ENCODE assay signal across 23 cellular contexts in the genomic region with DNA sequence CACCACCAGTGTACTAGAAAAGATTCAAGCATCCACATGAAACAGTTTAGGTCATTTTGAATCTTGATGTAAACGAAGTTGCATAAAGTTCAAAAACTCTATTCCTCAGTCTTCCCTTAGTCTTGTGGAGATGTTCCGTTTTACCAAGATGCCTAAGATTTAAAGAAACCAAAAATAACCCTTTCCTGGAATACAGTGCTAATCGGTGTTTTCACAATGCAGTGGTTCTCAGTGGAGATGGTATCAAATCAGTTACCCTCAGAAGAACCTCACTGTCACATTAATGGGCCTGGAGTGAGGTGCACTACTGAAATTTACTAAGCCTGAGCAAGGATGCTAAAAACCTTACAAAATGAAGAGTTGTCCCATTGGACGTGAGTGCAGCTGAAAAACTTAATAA. TPM values are rescaled to one million over a fixed set of nuclear protein-coding genes. Genes with fewer than 3 reads are reported as not detected.
DNase-seq lines count a peak whose midpoint lies in the region; ATAC-seq and TF ChIP-seq lines count a peak whose summit lies in the region.
"Had no signal": no experiment of that assay in that cellular context is flagged by ENCODE, and none has a peak within 500 bp of the region (broad histone marks: within the 10 kb centered on the region; RNA-seq: fewer than 3 reads in every experiment).

No MANE protein-coding gene starts in this region.

- H3K27me3 Mint-ChIP-seq in activated CD4-positive, alpha-beta T cell treated with anti-CD3 and anti-CD28 coated beads, Interleukin-2, amount 10 ng/mL, durations not matched to agents 7 days and 5 days: no peaks in the 10 kb centered on the region
- H3K27me3 Mint-ChIP-seq in Calu3 (ENCODE audit: unreplicated experiment): no peaks in the 10 kb centered on the region
- H3K27me3 Mint-ChIP-seq in activated CD4-positive, alpha-beta memory T cell treated with anti-CD3 and anti-CD28 coated beads, Interleukin-2, amount 10 ng/mL, durations not matched to agents 7 days and 5 days: no peaks in the 10 kb centered on the region
- no peaks in the 10 kb centered on the region for H3K27me3 Mint-ChIP-seq in natural killer cell treated with Interleukin-12 subunit alpha and Interleukin-12 subunit beta and Interleukin-15 and Interleukin-18, amount 100 ng/mL, for 72 hours
- H3K27me3 Mint-ChIP-seq: activated naive CD8-positive, alpha-beta T cell treated with anti-CD3 and anti-CD28 coated beads, Interleukin-2, amount 10 ng/mL, durations not matched to agents 7 days and 5 days had no signal

- H3K27ac Mint-ChIP-seq in activated CD4-positive, alpha-beta T cell treated with anti-CD3 and anti-CD28 coated beads, Interleukin-2, amount 10 ng/mL, durations not matched to agents 7 days and 5 days: peak overlapping the region; percentile 63
- peak overlapping the region; percentile 30 for H3K27ac Mint-ChIP-seq in Calu3 (ENCODE audit: unreplicated experiment)
- peak overlapping the region; percentile 4 for H3K27ac Mint-ChIP-seq in activated CD4-positive, alpha-beta memory T cell treated with anti-CD3 and anti-CD28 coated beads, Interleukin-2, amount 10 ng/mL, durations not matched to agents 7 days and 5 days
- peak overlapping the region in 1 of 2 donors; percentile 25 for H3K27ac Mint-ChIP-seq in natural killer cell treated with Interleukin-12 subunit alpha and Interleukin-12 subunit beta and Interleukin-15 and Interleukin-18, amount 100 ng/mL, for 72 hours
- H3K27ac Mint-ChIP-seq: nephron had no signal

- no peaks in the 10 kb centered on the region for H3K9me3 Mint-ChIP-seq in activated CD4-positive, alpha-beta T cell treated with anti-CD3 and anti-CD28 coated beads, Interleukin-2, amount 10 ng/mL, durations not matched to agents 7 days and 5 days
- no peaks in the 10 kb centered on the region for H3K9me3 Mint-ChIP-seq in Calu3 (ENCODE audit: low read depth, unreplicated experiment)
- H3K9me3 Mint-ChIP-seq in activated CD4-positive, alpha-beta memory T cell treated with anti-CD3 and anti-CD28 coated beads, Interleukin-2, amount 10 ng/mL, durations not matched to agents 7 days and 5 days: no peaks in the 10 kb centered on the region
- no peaks in the 10 kb centered on the region for H3K9me3 Mint-ChIP-seq in natural killer cell treated with Interleukin-12 subunit alpha and Interleukin-12 subunit beta and Interleukin-15 and Interleukin-18, amount 100 ng/mL, for 72 hours
- H3K9me3 Mint-ChIP-seq: activated naive CD8-positive, alpha-beta T cell treated with anti-CD3 and anti-CD28 coated beads, Interleukin-2, amount 10 ng/mL, durations not matched to agents 7 days and 5 days; nephron; T-helper 1 cell treated with Interleukin-12 subunit alpha and Interleukin-12 subunit beta and Interleukin-4 antibody, amounts not matched to agents 30 μg/mL and 1 μg/mL, for 36 hours had no signal

- no peak overlapping the region for H3K27ac ChIP-seq in thyroid gland
- H3K27ac ChIP-seq: ovary, right atrium auricular region, transverse colon had no signal

- TF ChIP-seq POLR2A in thyroid gland (IDR thresholded peaks at IDR 0.05): no peak

- H3K9me3 ChIP-seq in thyroid gland: no peaks in the 10 kb centered on the region
- H3K9me3 ChIP-seq: ovary, right atrium auricular region, transverse colon had no signal

- ATAC-seq in natural killer cell treated with Interleukin-12 subunit alpha and Interleukin-12 subunit beta and Interleukin-15 and Interleukin-18, amount 100 ng/mL, for 72 hours: no peak

- no peaks in the 10 kb centered on the region for H3K27me3 ChIP-seq in thyroid gland
- H3K27me3 ChIP-seq: ovary, right atrium auricular region, transverse colon had no signal

- H3K36me3 Mint-ChIP-seq in activated CD4-positive, alpha-beta T cell treated with anti-CD3 and anti-CD28 coated beads, Interleukin-2, amount 10 ng/mL, durations not matched to agents 7 days and 5 days (ENCODE audit: low read depth): peaks cover 65% of the 10 kb centered on the region
- peaks cover 78% of the 10 kb centered on the region for H3K36me3 Mint-ChIP-seq in Calu3 (ENCODE audit: insufficient read depth, unreplicated experiment)
- H3K36me3 Mint-ChIP-seq in activated CD4-positive, alpha-beta memory T cell treated with anti-CD3 and anti-CD28 coated beads, Interleukin-2, amount 10 ng/mL, durations not matched to agents 7 days and 5 days (ENCODE audit: low read depth): peaks cover 63% of the 10 kb centered on the region
- H3K36me3 Mint-ChIP-seq in natural killer cell treated with Interleukin-12 subunit alpha and Interleukin-12 subunit beta and Interleukin-15 and Interleukin-18, amount 100 ng/mL, for 72 hours: peaks cover 32% of the 10 kb centered on the region

- CTCF ChIA-PET in activated CD4-positive, alpha-beta T cell treated with anti-CD3 and anti-CD28 coated beads, Interleukin-2, amount 10 ng/mL, durations not matched to agents 7 days and 5 days (lab: Charles Lee): no interaction called here
- CTCF ChIA-PET in Calu3 (lab: Charles Lee): no interaction called here
- CTCF ChIA-PET in activated CD4-positive, alpha-beta memory T cell treated with anti-CD3 and anti-CD28 coated beads, Interleukin-2, amount 10 ng/mL, durations not matched to agents 7 days and 5 days (lab: Charles Lee): no interaction called here

- H3K4me3 Mint-ChIP-seq in activated CD4-positive, alpha-beta T cell treated with anti-CD3 and anti-CD28 coated beads, Interleukin-2, amount 10 ng/mL, durations not matched to agents 7 days and 5 days: no peak overlapping the region
- no peak overlapping the region for H3K4me3 Mint-ChIP-seq in Calu3 (ENCODE audit: low read depth, unreplicated experiment)
- no peak overlapping the region for H3K4me3 Mint-ChIP-seq in activated CD4-positive, alpha-beta memory T cell treated with anti-CD3 and anti-CD28 coated beads, Interleukin-2, amount 10 ng/mL, durations not matched to agents 7 days and 5 days
- peak overlapping the region; percentile 8 for H3K4me3 Mint-ChIP-seq in natural killer cell treated with Interleukin-12 subunit alpha and Interleukin-12 subunit beta and Interleukin-15 and Interleukin-18, amount 100 ng/mL, for 72 hours
- H3K4me3 Mint-ChIP-seq: activated naive CD8-positive, alpha-beta T cell treated with anti-CD3 and anti-CD28 coated beads, Interleukin-2, amount 10 ng/mL, durations not matched to agents 7 days and 5 days; nephron; T-helper 1 cell treated with Interleukin-12 subunit alpha and Interleukin-12 subunit beta and Interleukin-4 antibody, amounts not matched to agents 30 μg/mL and 1 μg/mL, for 36 hours had no signal

- no peak for DNase-seq in activated CD4-positive, alpha-beta T cell treated with anti-CD3 and anti-CD28 coated beads, Interleukin-2, amount 10 ng/mL, durations not matched to agents 7 days and 5 days
- no peak for DNase-seq in activated CD4-positive, alpha-beta T cell treated with anti-CD3 and anti-CD28 coated beads for 4 hours
- DNase-seq in Calu3 (no peak), thyroid gland (no peak), cerebellum (ENCODE audit: low spot score) (no peak)
- no peak for DNase-seq in activated CD4-positive, alpha-beta memory T cell treated with anti-CD3 and anti-CD28 coated beads, Interleukin-2, amount 10 ng/mL, durations not matched to agents 7 days and 5 days
- no peak for DNase-seq in natural killer cell treated with Interleukin-12 subunit alpha and Interleukin-12 subunit beta and Interleukin-15 and Interleukin-18, amount 100 ng/mL, for 72 hours (ENCODE audit: low spot score)
- DNase-seq in effector CD4-positive, alpha-beta T cell: no peak
- DNase-seq: activated naive CD8-positive, alpha-beta T cell treated with anti-CD3 and anti-CD28 coated beads, Interleukin-2, amount 10 ng/mL, durations not matched to agents 7 days and 5 days; COR-L47; DMS79; Karpas-422; midbrain; NCI-H1092; NCI-H1930; NCI-H526; ovary; RPMI8226; stimulated activated CD4-positive, alpha-beta T cell treated with anti-CD3 and anti-CD28 coated beads, Interleukin-4, amount 100 ng/mL, for 24 hours; transverse colon had no signal

- H3K4me1 ChIP-seq in thyroid gland: no peaks in the 10 kb centered on the region
- H3K4me1 ChIP-seq: right atrium auricular region had no signal

- 81 to 89% methylated on average over 4 of the region's 4 CpGs for WGBS in thyroid gland, 2 donors

- H3K4me3 ChIP-seq in thyroid gland (replicated peaks in 1 of 3): no peak overlapping the region
- H3K4me3 ChIP-seq: ovary, right atrium auricular region, transverse colon had no signal

- TF ChIP-seq CTCF in Calu3 (IDR thresholded peaks at IDR 0.05; ENCODE audit: unreplicated experiment) (no peak), thyroid gland (IDR thresholded peaks at IDR 0.05) (no peak)

- intact Hi-C loops in Calu3 (cut with micrococcal nuclease; ENCODE audit: unreplicated experiment) (loop anchor here (10.0 kb wide), 1 partner anchor 53 kb away; no protein-coding TSS in a partner anchor), thyroid gland (cut with DNase I) (no loop called here)

- POLR2A ChIA-PET in activated CD4-positive, alpha-beta T cell treated with anti-CD3 and anti-CD28 coated beads, Interleukin-2, amount 10 ng/mL, durations not matched to agents 7 days and 5 days (lab: Charles Lee): no interaction called here
- POLR2A ChIA-PET in activated CD4-positive, alpha-beta memory T cell treated with anti-CD3 and anti-CD28 coated beads, Interleukin-2, amount 10 ng/mL, durations not matched to agents 7 days and 5 days (lab: Charles Lee): interaction anchor here (1.5 kb wide), 1 partner anchor 9 kb away, joined by 4 read pairs; the partner anchor contains the start of genes PTRH2 and VMP1

- BruUV-seq in Calu3 (replicated peaks; lab: Mats Ljungman, UMichigan): no TSS peak

- H3K4me1 Mint-ChIP-seq in activated CD4-positive, alpha-beta T cell treated with anti-CD3 and anti-CD28 coated beads, Interleukin-2, amount 10 ng/mL, durations not matched to agents 7 days and 5 days: peaks cover 52% of the 10 kb centered on the region
- peaks cover 14% of the 10 kb centered on the region for H3K4me1 Mint-ChIP-seq in Calu3 (ENCODE audit: low read depth, unreplicated experiment)
- peaks cover 59% of the 10 kb centered on the region for H3K4me1 Mint-ChIP-seq in activated CD4-positive, alpha-beta memory T cell treated with anti-CD3 and anti-CD28 coated beads, Interleukin-2, amount 10 ng/mL, durations not matched to agents 7 days and 5 days
- H3K4me1 Mint-ChIP-seq in natural killer cell treated with Interleukin-12 subunit alpha and Interleukin-12 subunit beta and Interleukin-15 and Interleukin-18, amount 100 ng/mL, for 72 hours (ENCODE audit: low read depth in 2 of 2): peaks cover 41 to 47% of the 10 kb centered on the region in 2 donors
- H3K4me1 Mint-ChIP-seq: nephron had no signal

- H3K36me3 ChIP-seq in thyroid gland: peaks cover 35 to 37% of the 10 kb centered on the region in 2 donors
- H3K36me3 ChIP-seq: ovary had no signal

RNA-seq across cellular contexts. Expression of gene PTRH2, which starts 9.1 kb away (rescaled TPM):
- 10 to 100 TPM; 20.5 to 22.9 TPM for total RNA-seq in activated CD4-positive, alpha-beta T cell treated with anti-CD3 and anti-CD28 coated beads, Interleukin-2, amount 10 ng/mL, durations not matched to agents 7 days and 5 days
- 29.8 and 32.3 TPM in 2 replicates for total RNA-seq in Calu3 (2022)
- total RNA-seq in activated CD4-positive, alpha-beta memory T cell treated with anti-CD3 and anti-CD28 coated beads, Interleukin-2, amount 10 ng/mL, durations not matched to agents 7 days and 5 days: 10 to 100 TPM; 22.8 to 23.3 TPM
- total RNA-seq in natural killer cell treated with Interleukin-12 subunit alpha and Interleukin-12 subunit beta and Interleukin-15 and Interleukin-18, amount 100 ng/mL, for 72 hours: 10 to 100 TPM; 25.8 to 48.8 TPM
- total RNA-seq in thyroid gland: 10 to 100 TPM in 3 of 4 donors, 1 to 10 TPM in 1; 9.6 to 27.4 (median 21.7) TPM
- 13.8 TPM for total RNA-seq in cerebellum

RNA-seq across cellular contexts. Expression of gene VMP1, which starts 9.3 kb away (rescaled TPM):
- 100 to 1,000 TPM; 194 to 213 TPM for total RNA-seq in activated CD4-positive, alpha-beta T cell treated with anti-CD3 and anti-CD28 coated beads, Interleukin-2, amount 10 ng/mL, durations not matched to agents 7 days and 5 days
- total RNA-seq in Calu3 (2022) (306 and 315 TPM in 2 replicates), thyroid gland (100 to 1,000 TPM in 3 of 4 donors, 10 to 100 TPM in 1; 98.5 to 168 (median 125) TPM), cerebellum (153 TPM)
- 100 to 1,000 TPM; 398 to 408 TPM for total RNA-seq in activated CD4-positive, alpha-beta memory T cell treated with anti-CD3 and anti-CD28 coated beads, Interleukin-2, amount 10 ng/mL, durations not matched to agents 7 days and 5 days
- total RNA-seq in natural killer cell treated with Interleukin-12 subunit alpha and Interleukin-12 subunit beta and Interleukin-15 and Interleukin-18, amount 100 ng/mL, for 72 hours: 100 to 1,000 TPM; 225 to 292 TPM
